Comparison of ENCODE assay signal across 8 cellular contexts in the genomic region with DNA sequence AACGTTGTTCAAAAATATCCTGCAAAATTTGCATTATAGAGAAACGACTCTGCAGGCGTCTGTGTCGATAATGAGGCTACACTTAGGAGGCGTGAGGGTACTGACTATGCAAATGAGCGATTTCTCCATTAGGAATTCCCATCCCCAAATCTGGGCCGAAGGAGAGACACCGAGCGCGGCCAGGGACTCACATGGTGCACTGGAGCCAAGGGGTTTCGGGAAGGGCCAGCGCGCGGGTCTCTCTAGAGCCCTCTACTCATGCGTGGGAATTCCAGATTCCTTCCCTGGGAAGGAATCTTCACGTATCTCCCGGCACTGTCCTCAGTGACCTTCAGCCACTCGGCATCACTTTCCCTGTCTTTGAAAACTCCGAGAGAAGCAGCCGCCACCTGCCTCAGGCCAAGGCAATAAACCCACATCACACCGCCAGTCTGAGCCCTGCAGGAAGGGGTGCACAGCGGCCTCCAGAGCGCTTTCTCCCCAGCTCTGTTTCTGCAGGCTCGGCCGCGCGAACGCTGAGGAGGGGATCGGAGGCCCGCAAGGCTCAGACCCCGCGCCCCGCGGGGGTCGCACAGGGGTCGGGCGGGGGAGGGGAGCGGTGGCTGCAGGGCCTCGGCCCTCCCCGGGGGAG. TPM values are rescaled to one million over a fixed set of nuclear protein-coding genes. Genes with fewer than 3 reads are reported as not detected.
DNase-seq lines count a peak whose midpoint lies in the region; ATAC-seq, FAIRE-seq and TF ChIP-seq lines count a peak whose summit lies in the region.

No MANE protein-coding gene starts in this region.

- H3K27me3 Mint-ChIP-seq in IgD-negative memory B cell: no peaks in the 10 kb centered on the region

- H3K27me3 ChIP-seq in iPS-20b (ENCODE audit: insufficient read depth, low read length): no peaks in the 10 kb centered on the region

- in situ Hi-C loops in astrocyte of the spinal cord (cut with HindIII; ENCODE audit: low sequenced_read_pairs): no loop called here

- peak overlapping the region; percentile 98 for H3K9ac ChIP-seq in iPS-20b (ENCODE audit: low read depth, low read length)

- peaks cover 2 to 13% (median 8%) of the 10 kb centered on the region in 3 donors for H3K4me1 Mint-ChIP-seq in IgD-negative memory B cell

- no peaks in the 10 kb centered on the region for H3K36me3 Mint-ChIP-seq in IgD-negative memory B cell

- ATAC-seq in GM21737 (IDR thresholded peaks at IDR 0.05; ENCODE audit: unreplicated experiment): peak; percentile 47

- no peaks in the 10 kb centered on the region for H3K36me3 ChIP-seq in iPS-20b (ENCODE audit: insufficient read depth, low read depth, low read length)

- FAIRE-seq in G401.6 (lab: Jason Lieb, UNC): peak; percentile 39

- peak overlapping the region; percentile 94 for H3K27ac ChIP-seq in iPS-20b (ENCODE audit: low read length)

- H3K4me3 ChIP-seq in astrocyte of the spinal cord (ENCODE audit: low read depth, low read length): peak overlapping the region; percentile 87
- peak overlapping the region; percentile 95 for H3K4me3 ChIP-seq in iPS-20b (ENCODE audit: low read length)

- TF ChIP-seq CTCF in astrocyte of the spinal cord (IDR thresholded peaks at IDR 0.05; ENCODE audit: low read depth, low read length): no peak

- H3K27ac Mint-ChIP-seq in IgD-negative memory B cell: peak overlapping the region; percentile 67 to 81 (median 80)

- peak; percentile 60 for DNase-seq in RPMI7951 (ENCODE audit: low read depth)
- no peak for DNase-seq in astrocyte of the spinal cord (ENCODE audit: low read depth, low spot score)
- DNase-seq in stimulated activated CD4-positive, alpha-beta T cell treated with anti-CD3 and anti-CD28 coated beads, Interleukin-2, amount 100 ng/mL, for 24 hours: peak; percentile 66 to 74
- no peak for DNase-seq in ureter (ENCODE audit: low spot score)

- no peaks in the 10 kb centered on the region for H3K9me3 Mint-ChIP-seq in IgD-negative memory B cell

- H3K4me3 Mint-ChIP-seq in IgD-negative memory B cell: peak overlapping the region in 3 of 4 donors; percentile 82 to 95 (median 95)

- H3K4me1 ChIP-seq in iPS-20b (ENCODE audit: insufficient read depth, low read length): peaks cover 22% of the 10 kb centered on the region

- H3K9me3 ChIP-seq in iPS-20b (ENCODE audit: insufficient read depth, low read depth, low read length): no peaks in the 10 kb centered on the region

RNA-seq across cellular contexts. Expression of a gene that starts 0.7 kb away (rescaled TPM):
- 15.2 TPM for polyA plus RNA-seq in IgD-negative memory B cell
- 33.5 and 65.4 TPM in 2 replicates for total RNA-seq in RPMI7951 (2014; rRNA removed; shearing (Covaris generic))
- total RNA-seq in ureter: 110 TPM

Comparison
In these comparisons a context has a peak if more than half of its experiments do, and no peak if none do; other contexts are left out.
1. DNase-seq: peak in RPMI7951 (single experiment) and stimulated activated CD4-positive, alpha-beta T cell treated with anti-CD3 and anti-CD28 coated beads, Interleukin-2, amount 100 ng/mL, for 24 hours (2 of 2); none in astrocyte of the spinal cord (single experiment) and ureter (single experiment).